ENCODE assay signal across 24 cellular contexts in the genomic region with DNA sequence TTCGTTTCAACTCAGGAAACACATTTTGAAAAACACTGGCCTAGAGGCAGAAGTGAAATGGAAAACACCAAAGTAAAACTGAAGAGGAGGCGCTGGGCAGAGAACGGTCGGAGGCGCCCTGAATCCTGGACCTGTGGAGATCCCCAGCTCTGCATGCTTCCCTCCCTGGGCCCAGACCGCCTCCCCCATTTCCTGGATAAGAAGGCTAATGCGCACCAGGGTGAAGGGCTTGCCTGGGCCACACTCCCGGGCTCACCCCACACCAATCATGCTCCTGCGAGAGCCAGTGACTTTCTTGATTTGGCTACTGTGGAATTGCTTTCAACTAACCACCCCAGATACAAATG.
DNase-seq lines count a peak whose midpoint lies in the region; ATAC-seq and TF ChIP-seq lines count a peak whose summit lies in the region.
"Had no signal": no experiment of that assay in that cellular context is flagged by ENCODE, and none has a peak within 500 bp of the region (broad histone marks: within the 10 kb centered on the region; RNA-seq: fewer than 3 reads in every experiment).

No MANE protein-coding gene starts in this region.

- ATAC-seq in right cardiac atrium (no peak), HG03196 (IDR thresholded peaks at IDR 0.05; ENCODE audit: unreplicated experiment) (no peak)

- H3K9me2 ChIP-seq in hepatocyte (replicated peaks; ENCODE audit: insufficient read depth): no peaks in the 10 kb centered on the region

- no peak overlapping the region for H3K4me2 ChIP-seq in hepatocyte
- H3K4me2 ChIP-seq: PC-9 had no signal

- intact Hi-C loops in right cardiac atrium (cut with DNase I) (no loop called here), cardiac septum (cut with DNase I) (no loop called here)

- DNase-seq in right cardiac atrium: peak in 2 of 3 donors; percentile 19 to 39
- no peak for DNase-seq in cardiac septum (ENCODE audit: low spot score)
- no peak for DNase-seq in SKM-1 (lab: John Stamatoyannopoulos, UW; ENCODE audit: unreplicated experiment)
- no peak for DNase-seq in hepatocyte (ENCODE audit: low spot score)
- DNase-seq: activated CD4-positive, CD25-positive, alpha-beta regulatory T cell; activated T-cell treated with anti-CD3 and anti-CD28 coated beads, Interleukin-2, amount 50 U/mL, for 24 hours; C1 segment of cervical spinal cord; effector CD4-positive, alpha-beta T cell; midbrain; natural killer cell; NCI-H1092; NCI-H187; NCI-H2171; NCI-H510A; PC-9; Right ventricle myocardium superior; small intestine; transverse colon had no signal

- H3K36me3 ChIP-seq in KOPT-K1 (ENCODE audit: insufficient read depth, low read length) (no peaks in the 10 kb centered on the region), iPS-15b (ENCODE audit: control insufficient read depth, insufficient read depth, low read length) (peaks cover 2% of the 10 kb centered on the region), hepatocyte (replicated peaks; ENCODE audit: insufficient read depth, low read depth) (no peaks in the 10 kb centered on the region)
- H3K36me3 ChIP-seq: breast epithelium, transverse colon had no signal

- H3K27me3 ChIP-seq in right cardiac atrium (ENCODE audit: control insufficient read depth, insufficient read depth): no peaks in the 10 kb centered on the region
- H3K27me3 ChIP-seq in iPS-15b (ENCODE audit: control insufficient read depth, insufficient read depth, low read length): no peaks in the 10 kb centered on the region
- no peaks in the 10 kb centered on the region for H3K27me3 ChIP-seq in hepatocyte
- H3K27me3 ChIP-seq: breast epithelium, transverse colon had no signal

- H3K27ac ChIP-seq in right cardiac atrium (ENCODE audit: low read length) (no peak overlapping the region), KOPT-K1 (ENCODE audit: low read depth, low read length, poor library complexity, severe bottlenecking) (peak overlapping the region; percentile 53), hepatocyte (no peak overlapping the region)
- H3K27ac ChIP-seq: breast epithelium, epithelial cell of prostate, PC-9, transverse colon had no signal

- WGBS in right cardiac atrium: 76% methylated on average over 9 of the region's 9 CpGs
- 94% methylated on average over 9 of the region's 9 CpGs for WGBS in hepatocyte (ENCODE audit: low lambda C conversion rate, missing lambda C conversion rate)

- H3K79me2 ChIP-seq in hepatocyte: peaks cover 46% of the 10 kb centered on the region

- H3K4me3 ChIP-seq in right cardiac atrium (ENCODE audit: low read length) (no peak overlapping the region), iPS-15b (ENCODE audit: low read depth, low read length) (no peak overlapping the region), hepatocyte (no peak overlapping the region)
- H3K4me3 ChIP-seq: breast epithelium, GM12878, PC-9, transverse colon had no signal

- TF ChIP-seq CTCF in hepatocyte (IDR thresholded peaks at IDR 0.05; ENCODE audit: poor library complexity): no peak

- no peaks in the 10 kb centered on the region for H3K9me3 ChIP-seq in right cardiac atrium (ENCODE audit: control insufficient read depth, low read length)
- no peaks in the 10 kb centered on the region for H3K9me3 ChIP-seq in KOPT-K1 (ENCODE audit: insufficient read depth, low read length, poor library complexity, severe bottlenecking)
- no peaks in the 10 kb centered on the region for H3K9me3 ChIP-seq in iPS-15b (ENCODE audit: control insufficient read depth, insufficient read depth, low read length)
- no peaks in the 10 kb centered on the region for H3K9me3 ChIP-seq in hepatocyte (ENCODE audit: low read depth)
- H3K9me3 ChIP-seq: breast epithelium, transverse colon had no signal

- peaks cover 6% of the 10 kb centered on the region for H3K4me1 ChIP-seq in right cardiac atrium (ENCODE audit: control insufficient read depth, insufficient read depth, low read length)
- H3K4me1 ChIP-seq in iPS-15b (ENCODE audit: control insufficient read depth, insufficient read depth, low read length): peaks cover 20% of the 10 kb centered on the region
- peaks cover 4% of the 10 kb centered on the region for H3K4me1 ChIP-seq in hepatocyte (ENCODE audit: insufficient read depth)
- H3K4me1 ChIP-seq: breast epithelium had no signal

- H2AFZ ChIP-seq in hepatocyte: no peak overlapping the region
- H2AFZ ChIP-seq: PC-9 had no signal

- H4K20me1 ChIP-seq in hepatocyte (ENCODE audit: insufficient read depth, poor library complexity, severe bottlenecking): peaks cover 36% of the 10 kb centered on the region

- peak overlapping the region; percentile 26 for H3K9ac ChIP-seq in iPS-15b (ENCODE audit: low read depth, low read length)

Comparison
In these comparisons a context has a peak if more than half of its experiments do, and no peak if none do; other contexts are left out.
1. DNase-seq: peak in right cardiac atrium (2 of 3); none in cardiac septum (single experiment), SKM-1 (single experiment) and hepatocyte (single experiment).